10 cellular contexts compared by ENCODE assay signal in genomic region chr3:129162729-129163579, GRCh38. TPM values are rescaled to one million over a fixed set of nuclear protein-coding genes. Genes with fewer than 3 reads are reported as not detected.
A peak's percentile ranks its signal among the peaks of the same experiment; 100 is the strongest.
DNase-seq lines count a peak whose midpoint lies in the region; ATAC-seq and TF ChIP-seq lines count a peak whose summit lies in the region.
"Had no signal": no experiment of that assay in that cellular context is flagged by ENCODE, and none has a peak within 500 bp of the region (broad histone marks: within the 10 kb centered on the region; RNA-seq: fewer than 3 reads in every experiment).

No MANE protein-coding gene starts in this region.

- no peaks in the 10 kb centered on the region for H4K20me1 ChIP-seq in PC-3 (ENCODE audit: low read length)

- no peaks in the 10 kb centered on the region for H3K9me3 ChIP-seq in PC-3 (ENCODE audit: low read length)

- H3K4me1 Mint-ChIP-seq in activated T-cell treated with anti-CD3 and anti-CD28 coated beads, Interleukin-2, amount 50 U/mL, for 24 hours (ENCODE audit: low read depth) = peaks cover 44% of the 10 kb centered on the region
- peaks cover 35% of the 10 kb centered on the region for H3K4me1 Mint-ChIP-seq in stimulated activated naive CD8-positive, alpha-beta T cell treated with anti-CD3 and anti-CD28 coated beads, Interleukin-15, amount 100 ng/mL, for 72 hours

- peak overlapping the region; percentile 94; the same call in 1 of the 2 replicates for H3K9ac ChIP-seq in PC-3 (ENCODE audit: low read length)

- peaks cover 18% of the 10 kb centered on the region for H3K36me3 ChIP-seq in PC-3 (ENCODE audit: low read depth, low read length)

- peak overlapping the region; percentile 87 for H3K4me3 Mint-ChIP-seq in activated T-cell treated with anti-CD3 and anti-CD28 coated beads, Interleukin-2, amount 50 U/mL, for 24 hours
- peak overlapping the region; percentile 88 to 96 for H3K4me3 Mint-ChIP-seq in stimulated activated naive CD8-positive, alpha-beta T cell treated with anti-CD3 and anti-CD28 coated beads, Interleukin-15, amount 100 ng/mL, for 72 hours

- H3K27ac Mint-ChIP-seq in activated T-cell treated with anti-CD3 and anti-CD28 coated beads, Interleukin-2, amount 50 U/mL, for 24 hours = peak overlapping the region; percentile 99
- H3K27ac Mint-ChIP-seq in stimulated activated naive CD8-positive, alpha-beta T cell treated with anti-CD3 and anti-CD28 coated beads, Interleukin-15, amount 100 ng/mL, for 72 hours = peak overlapping the region; percentile 31 to 33

- no peak overlapping the region for H2AFZ ChIP-seq in PC-3 (ENCODE audit: low read length)

- peaks cover 26% of the 10 kb centered on the region for H3K79me2 ChIP-seq in PC-3 (ENCODE audit: low read length)

- no peak for DNase-seq in activated T-cell treated with anti-CD3 and anti-CD28 coated beads, Interleukin-2, amount 50 U/mL, for 24 hours
- DNase-seq in activated T-cell treated with anti-CD3 and anti-CD28 coated beads, Interleukin-2, amount 50 U/mL, for 1 hour = no peak
- DNase-seq in PC-3 = no peak
- no peak for DNase-seq in epithelial cell of proximal tubule (ENCODE audit: low read depth)
- no peak for DNase-seq in stimulated activated naive CD8-positive, alpha-beta T cell treated with anti-CD3 and anti-CD28 coated beads, Interleukin-15, amount 100 ng/mL, for 72 hours
- DNase-seq in hepatic stellate cell (ENCODE audit: low spot score) = no peak
- DNase-seq: activated CD4-positive, CD25-positive, alpha-beta regulatory T cell; retina had no signal

- H3F3A ChIP-seq in PC-3 (ENCODE audit: low read length, unreplicated experiment) = peaks cover 4% of the 10 kb centered on the region

- H3K36me3 Mint-ChIP-seq in activated T-cell treated with anti-CD3 and anti-CD28 coated beads, Interleukin-2, amount 50 U/mL, for 24 hours (ENCODE audit: low read depth) = peaks cover 80% of the 10 kb centered on the region

- no peaks in the 10 kb centered on the region for H3K9me3 Mint-ChIP-seq in activated T-cell treated with anti-CD3 and anti-CD28 coated beads, Interleukin-2, amount 50 U/mL, for 24 hours
- no peaks in the 10 kb centered on the region for H3K9me3 Mint-ChIP-seq in stimulated activated naive CD8-positive, alpha-beta T cell treated with anti-CD3 and anti-CD28 coated beads, Interleukin-15, amount 100 ng/mL, for 72 hours

- CTCF ChIA-PET in PC-3 (lab: Charles Lee) = interaction anchor here (1.0 to 2.4 kb wide), 2 partner anchors 66 to 83 kb away, joined by 3 to 28 read pairs; no protein-coding TSS in a partner anchor

- intact Hi-C loops in PC-3 (cut with micrococcal nuclease) = no loop called here

- POLR2A ChIA-PET in PC-3 (lab: Charles Lee; ENCODE audit: unreplicated experiment) = interaction anchor here (0.6 to 0.7 kb wide), 3 partner anchors 15 to 110 kb away, joined by 3 to 4 read pairs (median 4); no protein-coding TSS in a partner anchor

- peak overlapping the region; percentile 98 for H3K4me2 ChIP-seq in PC-3 (ENCODE audit: low read length)

- no peaks in the 10 kb centered on the region for H3K9me2 ChIP-seq in PC-3 (replicated peaks; ENCODE audit: low read length)

- H3K4me1 ChIP-seq in PC-3 (ENCODE audit: insufficient read depth, low read length) = peaks cover 16% of the 10 kb centered on the region; the same call in 1 of the 2 replicates

- peak overlapping the region; percentile 82; the same call in 1 of the 2 replicates for H3K4me3 ChIP-seq in PC-3 (ENCODE audit: low read length)
- no peak overlapping the region for H3K4me3 ChIP-seq in epithelial cell of proximal tubule (ENCODE audit: low read depth, low read length)

- ATAC-seq in PC-3 = no peak; the same call in 1 of the 2 replicates
- no peak for ATAC-seq in stimulated activated naive CD8-positive, alpha-beta T cell treated with anti-CD3 and anti-CD28 coated beads, Interleukin-15, amount 100 ng/mL, for 72 hours
- ATAC-seq in HG03095 (IDR thresholded peaks at IDR 0.05; ENCODE audit: unreplicated experiment) = no peak
- no peak for ATAC-seq in GM18498 (IDR thresholded peaks at IDR 0.05; ENCODE audit: unreplicated experiment)

- no TSS peak for BruUV-seq in PC-3 (replicated peaks; lab: Mats Ljungman, UMichigan)

- H3K27me3 Mint-ChIP-seq in activated T-cell treated with anti-CD3 and anti-CD28 coated beads, Interleukin-2, amount 50 U/mL, for 24 hours = no peaks in the 10 kb centered on the region
- H3K27me3 Mint-ChIP-seq in stimulated activated naive CD8-positive, alpha-beta T cell treated with anti-CD3 and anti-CD28 coated beads, Interleukin-15, amount 100 ng/mL, for 72 hours = no peaks in the 10 kb centered on the region

- H3K27ac ChIP-seq in PC-3 (ENCODE audit: low read length) = 0 out of 2 replicates have a peak overlapping the region, but pooled peaks have one; percentile 97

- H3K27me3 ChIP-seq in PC-3 (ENCODE audit: low read length) = no peaks in the 10 kb centered on the region

- TF ChIP-seq CTCF in PC-3 (conservative IDR thresholded peaks at IDR 0.05; ENCODE audit: low read depth, low read length) (0 out of 2 replicates have a peak, but pooled peaks have one; percentile 11), epithelial cell of proximal tubule (conservative IDR thresholded peaks at IDR 0.05; ENCODE audit: low read depth, low read length) (peak; percentile 37)

RNA-seq across cellular contexts. Expression of gene ISY1, which starts 2.1 kb away (rescaled TPM):
- total RNA-seq in PC-3 (2014; rRNA removed) (17.1 and 18.1 TPM in 2 replicates), epithelial cell of proximal tubule (7.8 and 33.1 TPM in 2 replicates)

RNA-seq across cellular contexts. Expression of gene CNBP, which starts 20.7 kb away (rescaled TPM):
- total RNA-seq in PC-3 (2014; rRNA removed) (220 and 267 TPM in 2 replicates), epithelial cell of proximal tubule (292 and 372 TPM in 2 replicates)

RNA-seq across cellular contexts. Expression of gene RAB43, which starts 41.4 kb away (rescaled TPM):
- total RNA-seq in PC-3 (2014; rRNA removed) = 22.4 and 26.6 TPM in 2 replicates
- 14.5 and 22.4 TPM in 2 replicates for total RNA-seq in epithelial cell of proximal tubule
